ENCODE assay signal across 22 cellular contexts in genomic region chr1:6276765-6277555, GRCh38. TPM values are rescaled to one million over a fixed set of nuclear protein-coding genes. Genes with fewer than 3 reads are reported as not detected.
DNase-seq lines count a peak whose midpoint lies in the region; ATAC-seq and TF ChIP-seq lines count a peak whose summit lies in the region.
"Had no signal": no experiment of that assay in that cellular context is flagged by ENCODE, and none has a peak within 500 bp of the region (broad histone marks: within the 10 kb centered on the region; RNA-seq: fewer than 3 reads in every experiment).

No MANE protein-coding gene starts in this region.

- peaks cover 13% of the 10 kb centered on the region for H3F3A ChIP-seq in neural progenitor cell (ENCODE audit: low read depth)

- intact Hi-C loops in left ventricle myocardium inferior (cut with micrococcal nuclease) (no loop called here), left cardiac atrium (cut with DNase I) (no loop called here), esophagus muscularis mucosa (cut with DNase I) (no loop called here), uterus (cut with DNase I; ENCODE audit: low total_unique reads) (no loop called here)

- H4K20me1 ChIP-seq in neural progenitor cell (ENCODE audit: low read depth), result peaks cover 28% of the 10 kb centered on the region

- H3K4me1 ChIP-seq in left ventricle myocardium inferior, result peaks cover 15% of the 10 kb centered on the region
- peaks cover 14 to 31% (median 22%) of the 10 kb centered on the region in 4 donors for H3K4me1 ChIP-seq in esophagus muscularis mucosa
- peaks cover 22% of the 10 kb centered on the region for H3K4me1 ChIP-seq in neural progenitor cell
- peaks cover 3 to 5% of the 10 kb centered on the region in 2 donors for H3K4me1 ChIP-seq in uterus
- H3K4me1 ChIP-seq: breast epithelium, prostate gland had no signal

- TF ChIP-seq EP300 in esophagus muscularis mucosa (IDR thresholded peaks at IDR 0.05), result no peak

- peaks cover 60% of the 10 kb centered on the region for H3K4me1 Mint-ChIP-seq in neural progenitor cell

- peak overlapping the region; percentile 67 for H3K4me3 Mint-ChIP-seq in neural progenitor cell
- H3K4me3 Mint-ChIP-seq: activated CD8-positive, alpha-beta T cell treated with anti-CD3 and anti-CD28 coated beads for 36 hours; activated naive CD8-positive, alpha-beta T cell; activated T-cell treated with anti-CD3 and anti-CD28 coated beads, Interleukin-2, amount 50 U/mL, for 4 hours; CD8-positive, alpha-beta T cell; stimulated activated naive CD8-positive, alpha-beta T cell treated with anti-CD3 and anti-CD28 coated beads, Interleukin-15, Interleukin-2, amounts not matched to agents 100 ng/mL and 50 ng/mL, for 24 hours had no signal

- H3K9me3 Mint-ChIP-seq in neural progenitor cell, result no peaks in the 10 kb centered on the region
- H3K9me3 Mint-ChIP-seq: activated CD8-positive, alpha-beta T cell treated with anti-CD3 and anti-CD28 coated beads for 36 hours; activated T-cell treated with anti-CD3 and anti-CD28 coated beads, Interleukin-2, amount 50 U/mL, for 4 hours; CD8-positive, alpha-beta T cell; stimulated activated naive CD8-positive, alpha-beta T cell treated with anti-CD3 and anti-CD28 coated beads, Interleukin-15, Interleukin-2, amounts not matched to agents 100 ng/mL and 50 ng/mL, for 24 hours had no signal

- peak overlapping the region; percentile 85 for H3K27ac Mint-ChIP-seq in neural progenitor cell
- H3K27ac Mint-ChIP-seq: activated CD8-positive, alpha-beta T cell treated with anti-CD3 and anti-CD28 coated beads for 36 hours; activated naive CD8-positive, alpha-beta T cell; CD8-positive, alpha-beta T cell; stimulated activated naive CD8-positive, alpha-beta T cell treated with anti-CD3 and anti-CD28 coated beads, Interleukin-15, Interleukin-2, amounts not matched to agents 100 ng/mL and 50 ng/mL, for 24 hours had no signal

- H3K27ac ChIP-seq in left ventricle myocardium inferior (replicated peaks) (peak overlapping the region; percentile 90), esophagus muscularis mucosa (replicated peaks in 1 of 4) (peak overlapping the region in 3 of 4 donors; percentile 69 to 79 (median 69)), neural progenitor cell (no peak overlapping the region), uterus (peak overlapping the region; percentile 56 to 72)
- H3K27ac ChIP-seq: prostate gland had no signal

- TF ChIP-seq CTCF in left ventricle myocardium inferior (IDR thresholded peaks at IDR 0.05; ENCODE audit: borderline replicate concordance) (no peak), esophagus muscularis mucosa (IDR thresholded peaks at IDR 0.05) (no peak), neural progenitor cell (IDR thresholded peaks at IDR 0.05) (no peak), uterus (IDR thresholded peaks at IDR 0.05) (no peak)

- TF ChIP-seq POLR2A in esophagus muscularis mucosa (IDR thresholded peaks at IDR 0.05; ENCODE audit: low read depth) (no peak), uterus (IDR thresholded peaks at IDR 0.05) (no peak)

- H3K36me3 ChIP-seq in left ventricle myocardium inferior, result no peaks in the 10 kb centered on the region
- H3K36me3 ChIP-seq in esophagus muscularis mucosa, result peaks cover 0 to 6% (median 0%) of the 10 kb centered on the region in 4 donors
- no peaks in the 10 kb centered on the region for H3K36me3 ChIP-seq in neural progenitor cell
- no peaks in the 10 kb centered on the region for H3K36me3 ChIP-seq in uterus
- H3K36me3 ChIP-seq: breast epithelium, prostate gland had no signal

- no peak overlapping the region for H2AFZ ChIP-seq in neural progenitor cell (replicated peaks)

- H3K36me3 Mint-ChIP-seq in neural progenitor cell, result peaks cover 4% of the 10 kb centered on the region
- H3K36me3 Mint-ChIP-seq: activated naive CD8-positive, alpha-beta T cell; CD8-positive, alpha-beta T cell had no signal

- H3K27me3 Mint-ChIP-seq in neural progenitor cell (ENCODE audit: insufficient read depth, low read depth), result peaks cover 7% of the 10 kb centered on the region
- H3K27me3 Mint-ChIP-seq: activated CD8-positive, alpha-beta T cell treated with anti-CD3 and anti-CD28 coated beads for 36 hours; activated naive CD8-positive, alpha-beta T cell; stimulated activated naive CD8-positive, alpha-beta T cell treated with anti-CD3 and anti-CD28 coated beads, Interleukin-15, Interleukin-2, amounts not matched to agents 100 ng/mL and 50 ng/mL, for 24 hours had no signal

- H3K9me3 ChIP-seq in left ventricle myocardium inferior (replicated peaks) (no peaks in the 10 kb centered on the region), esophagus muscularis mucosa (no peaks in the 10 kb centered on the region), neural progenitor cell (ENCODE audit: low read depth) (no peaks in the 10 kb centered on the region), uterus (no peaks in the 10 kb centered on the region)
- H3K9me3 ChIP-seq: breast epithelium, prostate gland had no signal

- H3K9ac ChIP-seq in neural progenitor cell, result no peak overlapping the region

- DNase-seq in left ventricle myocardium inferior (no peak), left cardiac atrium (no peak), esophagus muscularis mucosa (ENCODE audit: extremely low spot score) (no peak), neural progenitor cell (ENCODE audit: low spot score) (no peak), uterus (no peak), NCI-H1930 (lab: John Stamatoyannopoulos, UW) (no peak)
- DNase-seq: activated CD8-positive, alpha-beta T cell treated with anti-CD3 and anti-CD28 coated beads for 36 hours; activated T-cell treated with anti-CD3 and anti-CD28 coated beads, Interleukin-2, amount 50 U/mL, for 4 hours; CD8-positive, alpha-beta T cell; effector memory CD4-positive, alpha-beta T cell; NCI-H1417 treated with DMSO at 0.1 percent for 48 hours; RPMI8226 had no signal

- 82% methylated on average over 14 of the region's 20 CpGs for WGBS in esophagus muscularis mucosa

- ATAC-seq in left cardiac atrium (no peak), HG03097 (IDR thresholded peaks at IDR 0.05; ENCODE audit: low FRiP score, unreplicated experiment) (no peak), HG03025 (IDR thresholded peaks at IDR 0.05; ENCODE audit: low FRiP score, unreplicated experiment) (no peak)
- ATAC-seq: activated CD8-positive, alpha-beta T cell treated with anti-CD3 and anti-CD28 coated beads for 36 hours; activated T-cell treated with anti-CD3 and anti-CD28 coated beads, Interleukin-2, amount 50 U/mL, for 4 hours; CD8-positive, alpha-beta T cell had no signal

- no peak overlapping the region for H3K4me2 ChIP-seq in neural progenitor cell

- peak overlapping the region; percentile 61 for H3K4me3 ChIP-seq in left ventricle myocardium inferior
- peak overlapping the region in 2 of 4 donors; percentile 14 to 39 for H3K4me3 ChIP-seq in esophagus muscularis mucosa
- H3K4me3 ChIP-seq in neural progenitor cell, result no peak overlapping the region
- no peak overlapping the region for H3K4me3 ChIP-seq in uterus
- H3K4me3 ChIP-seq: prostate gland had no signal

- no peaks in the 10 kb centered on the region for H3K79me2 ChIP-seq in neural progenitor cell (ENCODE audit: low read depth)

- no peaks in the 10 kb centered on the region for H3K27me3 ChIP-seq in left ventricle myocardium inferior (ENCODE audit: low read depth)
- H3K27me3 ChIP-seq in esophagus muscularis mucosa, result no peaks in the 10 kb centered on the region
- no peaks in the 10 kb centered on the region for H3K27me3 ChIP-seq in neural progenitor cell
- no peaks in the 10 kb centered on the region for H3K27me3 ChIP-seq in uterus
- H3K27me3 ChIP-seq: breast epithelium had no signal

RNA-seq across cellular contexts. Expression of gene GPR153, which starts 16.1 kb away (rescaled TPM):
- total RNA-seq in left ventricle myocardium inferior, result 4.8 TPM
- total RNA-seq in left cardiac atrium, result 10 to 100 TPM in 1 of 2 donors, 1 to 10 TPM in 1; 9.7 to 10.5 TPM
- total RNA-seq in esophagus muscularis mucosa, result 10 to 100 TPM in 2 of 4 donors, 1 to 10 TPM in 2; 5.5 to 11.0 (median 9.3) TPM
- total RNA-seq in neural progenitor cell (ENCODE audit: low replicate concordance), result 8.4 and 27.3 TPM in 2 replicates
- total RNA-seq in uterus, result 10 to 100 TPM in 2 of 4 donors, 1 to 10 TPM in 2; 5.6 to 22.1 (median 10.3) TPM

RNA-seq across cellular contexts. Expression of gene HES3, which starts 33.0 kb away (rescaled TPM):
- total RNA-seq in left ventricle myocardium inferior (not detected), left cardiac atrium (not detected), esophagus muscularis mucosa (not detected), neural progenitor cell (ENCODE audit: low replicate concordance) (5.5 and 22.2 TPM in 2 replicates), uterus (not detected)
- total RNA-seq: A673; activated CD8-positive, alpha-beta T cell treated with anti-CD3 and anti-CD28 coated beads for 36 hours; activated T-cell treated with anti-CD3 and anti-CD28 coated beads, Interleukin-2, amount 50 U/mL, for 4 hours; breast epithelium; CD8-positive, alpha-beta T cell; kidney epithelial cell; mucosa of gallbladder; prostate gland; urinary bladder had no signal

RNA-seq across cellular contexts. Expression of gene ICMT, which starts 41.2 kb away (rescaled TPM):
- total RNA-seq in left ventricle myocardium inferior (70.3 TPM), left cardiac atrium (10 to 100 TPM; 56.9 to 61.1 TPM), esophagus muscularis mucosa (10 to 100 TPM; 60.0 to 89.5 (median 77.8) TPM), neural progenitor cell (ENCODE audit: low replicate concordance) (88.4 and 118 TPM in 2 replicates), uterus (10 to 100 TPM; 15.6 to 87.4 (median 57.7) TPM)
